In genomic region chr6:145815351-145815772, GRCh38 we compare ENCODE assay signal across 8 cellular contexts. TPM values are rescaled to one million over a fixed set of nuclear protein-coding genes. Genes with fewer than 3 reads are reported as not detected.
A peak's percentile ranks its signal among the peaks of the same experiment; 100 is the strongest.
DNase-seq lines count a peak whose midpoint lies in the region; ATAC-seq, FAIRE-seq and TF ChIP-seq lines count a peak whose summit lies in the region.

No MANE protein-coding gene starts in this region.

- H3K27ac ChIP-seq in astrocyte (ENCODE audit: low read depth, low read length) (peak overlapping the region; percentile 91), skin epidermis (peak overlapping the region; percentile 31 to 97 (median 93))

- no peaks in the 10 kb centered on the region for H3K9me3 Mint-ChIP-seq in astrocyte (ENCODE audit: unreplicated experiment)

- no peaks in the 10 kb centered on the region for H3K27me3 Mint-ChIP-seq in astrocyte (ENCODE audit: low read depth, unreplicated experiment)

- peak overlapping the region; percentile 99 for H2AFZ ChIP-seq in astrocyte (ENCODE audit: low read depth, low read length)

- H3K4me2 ChIP-seq in astrocyte (ENCODE audit: low read length), result peak overlapping the region; percentile 98

- ATAC-seq in GM21619 (IDR thresholded peaks at IDR 0.05; ENCODE audit: unreplicated experiment), result peak; percentile 3

- H3K36me3 ChIP-seq in astrocyte (ENCODE audit: insufficient read depth, low read length) (no peaks in the 10 kb centered on the region), iPS-15b (ENCODE audit: control insufficient read depth, insufficient read depth, low read length) (no peaks in the 10 kb centered on the region)

- H3K4me1 Mint-ChIP-seq in astrocyte (ENCODE audit: low read depth, unreplicated experiment), result peaks cover 10% of the 10 kb centered on the region

- H3K9me3 ChIP-seq in astrocyte (ENCODE audit: insufficient read depth, low read depth, low read length), result no peaks in the 10 kb centered on the region
- no peaks in the 10 kb centered on the region for H3K9me3 ChIP-seq in iPS-15b (ENCODE audit: control insufficient read depth, insufficient read depth, low read length)

- H3K27ac Mint-ChIP-seq in astrocyte (ENCODE audit: unreplicated experiment), result peak overlapping the region; percentile 96

- H3K4me1 ChIP-seq in astrocyte (ENCODE audit: insufficient read depth, low read length) (peaks cover 16% of the 10 kb centered on the region), iPS-15b (ENCODE audit: control insufficient read depth, insufficient read depth, low read length) (peaks cover 16% of the 10 kb centered on the region)

- no peaks in the 10 kb centered on the region for H3K36me3 Mint-ChIP-seq in astrocyte (ENCODE audit: low read depth, unreplicated experiment)

- no peak for TF ChIP-seq CTCF in astrocyte (IDR thresholded peaks at IDR 0.05; ENCODE audit: insufficient read depth, low read depth, low read length)

- H3K4me3 Mint-ChIP-seq in astrocyte (ENCODE audit: unreplicated experiment), result peak overlapping the region; percentile 94

- no peaks in the 10 kb centered on the region for H3K27me3 ChIP-seq in astrocyte (ENCODE audit: insufficient read depth, low read length)
- H3K27me3 ChIP-seq in iPS-15b (ENCODE audit: control insufficient read depth, insufficient read depth, low read length), result no peaks in the 10 kb centered on the region

- H3K79me2 ChIP-seq in astrocyte (ENCODE audit: insufficient read depth, low read length), result peaks cover 42% of the 10 kb centered on the region

- no peak for FAIRE-seq in astrocyte (lab: Jason Lieb, UNC)

- peaks cover 27% of the 10 kb centered on the region for H4K20me1 ChIP-seq in astrocyte (ENCODE audit: insufficient read depth, low read length)

- H3K9ac ChIP-seq in astrocyte (ENCODE audit: low read length) (peak overlapping the region; percentile 93), iPS-15b (ENCODE audit: low read depth, low read length) (peak overlapping the region; percentile 92)

- H3K4me3 ChIP-seq in GM08714 (ENCODE audit: low read length) (peak overlapping the region; percentile 83), astrocyte (ENCODE audit: insufficient read depth, low read depth, low read length) (peak overlapping the region; percentile 81), iPS-15b (ENCODE audit: low read depth, low read length) (peak overlapping the region; percentile 87), skin epidermis (peak overlapping the region; percentile 60 to 85 (median 68))

- peak; percentile 36 for DNase-seq in LoVo (ENCODE audit: low spot score)
- DNase-seq in astrocyte (ENCODE audit: low read depth), result peak; percentile 15
- no peak for DNase-seq in H4 (ENCODE audit: low spot score)
- no peak for DNase-seq in NOMO-1 (lab: John Stamatoyannopoulos, UW; ENCODE audit: unreplicated experiment in 2 of 2)

RNA-seq across cellular contexts. Expression of gene FBXO30, which starts 0.8 kb away (rescaled TPM):
- total RNA-seq in astrocyte, result 12.8 and 13.6 TPM in 2 replicates
- total RNA-seq in H4 (2014; rRNA removed; shearing (Covaris generic)), result 3.3 and 5.5 TPM in 2 replicates

Comparison
In these comparisons a context has a peak if more than half of its experiments do, and no peak if none do; other contexts are left out.
1. DNase-seq: peak in LoVo (single experiment) and astrocyte (single experiment); none in H4 (single experiment) and NOMO-1 (0 of 2).
2. Peak in every context shown above with its lines, with median percentiles within 50 percentile points of each other: H3K4me3 ChIP-seq.